In the genomic region with DNA sequence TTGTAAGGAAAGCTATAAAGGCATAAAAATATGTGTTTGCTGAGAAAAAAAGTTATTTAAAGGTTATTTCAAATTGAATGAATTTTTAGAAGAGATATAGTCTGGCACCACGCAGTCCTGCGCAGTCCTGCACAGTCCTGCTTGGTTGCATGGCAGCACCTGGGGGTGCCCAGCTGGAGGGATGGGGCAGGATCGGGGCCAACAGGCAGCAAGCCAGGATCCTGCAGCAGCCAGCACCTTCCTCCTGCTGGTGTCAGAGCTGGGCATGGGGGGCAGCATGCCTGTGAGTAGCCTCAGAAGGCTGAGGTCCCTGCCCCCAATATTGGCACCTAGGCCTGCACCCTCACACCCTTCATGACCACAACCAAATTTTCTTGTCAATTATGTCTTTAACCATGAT, we compare ENCODE assay signal across 1 cellular context.
TF ChIP-seq lines count a peak whose summit lies in the region.

No MANE protein-coding gene starts in this region.

TF ChIP-seq in HepG2, 621 proteins besides CTCF, POLR2A, EP300 and RAD21 (continued from another document):
- TF ChIP-seq, protein P1, sequence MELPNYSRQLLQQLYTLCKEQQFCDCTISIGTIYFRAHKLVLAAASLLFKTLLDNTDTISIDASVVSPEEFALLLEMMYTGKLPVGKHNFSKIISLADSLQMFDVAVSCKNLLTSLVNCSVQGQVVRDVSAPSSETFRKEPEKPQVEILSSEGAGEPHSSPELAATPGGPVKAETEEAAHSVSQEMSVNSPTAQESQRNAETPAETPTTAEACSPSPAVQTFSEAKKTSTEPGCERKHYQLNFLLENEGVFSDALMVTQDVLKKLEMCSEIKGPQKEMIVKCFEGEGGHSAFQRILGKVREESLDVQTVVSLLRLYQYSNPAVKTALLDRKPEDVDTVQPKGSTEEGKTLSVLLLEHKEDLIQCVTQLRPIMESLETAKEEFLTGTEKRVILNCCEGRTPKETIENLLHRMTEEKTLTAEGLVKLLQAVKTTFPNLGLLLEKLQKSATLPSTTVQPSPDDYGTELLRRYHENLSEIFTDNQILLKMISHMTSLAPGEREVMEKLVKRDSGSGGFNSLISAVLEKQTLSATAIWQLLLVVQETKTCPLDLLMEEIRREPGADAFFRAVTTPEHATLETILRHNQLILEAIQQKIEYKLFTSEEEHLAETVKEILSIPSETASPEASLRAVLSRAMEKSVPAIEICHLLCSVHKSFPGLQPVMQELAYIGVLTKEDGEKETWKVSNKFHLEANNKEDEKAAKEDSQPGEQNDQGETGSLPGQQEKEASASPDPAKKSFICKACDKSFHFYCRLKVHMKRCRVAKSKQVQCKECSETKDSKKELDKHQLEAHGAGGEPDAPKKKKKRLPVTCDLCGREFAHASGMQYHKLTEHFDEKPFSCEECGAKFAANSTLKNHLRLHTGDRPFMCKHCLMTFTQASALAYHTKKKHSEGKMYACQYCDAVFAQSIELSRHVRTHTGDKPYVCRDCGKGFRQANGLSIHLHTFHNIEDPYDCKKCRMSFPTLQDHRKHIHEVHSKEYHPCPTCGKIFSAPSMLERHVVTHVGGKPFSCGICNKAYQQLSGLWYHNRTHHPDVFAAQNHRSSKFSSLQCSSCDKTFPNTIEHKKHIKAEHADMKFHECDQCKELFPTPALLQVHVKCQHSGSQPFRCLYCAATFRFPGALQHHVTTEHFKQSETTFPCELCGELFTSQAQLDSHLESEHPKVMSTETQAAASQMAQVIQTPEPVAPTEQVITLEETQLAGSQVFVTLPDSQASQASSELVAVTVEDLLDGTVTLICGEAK (IDR thresholded peaks at IDR 0.05): no peak
- TF ChIP-seq, protein P1 (CRISPR knock-in tag; IDR thresholded peaks at IDR 0.05): no peak
- TF ChIP-seq ZNF205 (CRISPR knock-in tag; IDR thresholded peaks at IDR 0.05): no peak
- TF ChIP-seq, protein P2, sequence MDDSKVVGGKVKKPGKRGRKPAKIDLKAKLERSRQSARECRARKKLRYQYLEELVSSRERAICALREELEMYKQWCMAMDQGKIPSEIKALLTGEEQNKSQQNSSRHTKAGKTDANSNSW (CRISPR knock-in tag; IDR thresholded peaks at IDR 0.05; ENCODE audit: borderline replicate concordance): no peak
- TF ChIP-seq RFX1 (IDR thresholded peaks at IDR 0.05): no peak
- TF ChIP-seq ERF (CRISPR knock-in tag; IDR thresholded peaks at IDR 0.05): no peak
- TF ChIP-seq ZNF777 (CRISPR knock-in tag; IDR thresholded peaks at IDR 0.05): no peak
